In genomic region chr19:45646345-45646698, GRCh38 we compare ENCODE assay signal across 12 cellular contexts. TPM values are rescaled to one million over a fixed set of nuclear protein-coding genes. Genes with fewer than 3 reads are reported as not detected.
DNase-seq lines count a peak whose midpoint lies in the region; ATAC-seq, FAIRE-seq and TF ChIP-seq lines count a peak whose summit lies in the region.
"Had no signal": no experiment of that assay in that cellular context is flagged by ENCODE, and none has a peak within 500 bp of the region (broad histone marks: within the 10 kb centered on the region; RNA-seq: fewer than 3 reads in every experiment).

No MANE protein-coding gene starts in this region.

- H2AFZ ChIP-seq in SK-N-SH (ENCODE audit: low read depth) (peak overlapping the region; percentile 82), endothelial cell of umbilical vein (ENCODE audit: low read depth, low read length) (peak overlapping the region; percentile 63)

- intact Hi-C loops in activated CD4-positive, alpha-beta T cell treated with anti-CD3 and anti-CD28 coated beads, Interleukin-2, amount 10 ng/mL, durations not matched to agents 24 days and 14 days (cut with micrococcal nuclease): no loop called here
- intact Hi-C loops in endothelial cell of umbilical vein (cut with micrococcal nuclease): loop anchor here (1.0 to 5.0 kb wide), 2 partner anchors 46 to 84 kb away; partner anchors contain the start of genes FBXO46, QPCTL and SNRPD2
- intact Hi-C loops in spleen (cut with DNase I; ENCODE audit: low total_unique reads): no loop called here

- no peak overlapping the region for H3K9ac ChIP-seq in SK-N-SH
- peak overlapping the region; percentile 8 for H3K9ac ChIP-seq in endothelial cell of umbilical vein (replicated peaks; ENCODE audit: extremely low read depth, insufficient read depth, low read length)

- CTCF ChIA-PET in SK-N-SH (lab: Yijun Ruan, JAX): interaction anchor here (0.7 to 5.4 kb wide), 7 partner anchors 25 to 207 kb away, joined by 3 to 49 read pairs (median 5); partner anchors contain the start of gene QPCTL
- CTCF ChIA-PET in endothelial cell of umbilical vein (lab: Charles Lee): interaction anchor here (1.0 to 1.4 kb wide), 7 partner anchors 19 to 207 kb away, joined by 4 to 15 read pairs (median 5); no protein-coding TSS in a partner anchor

- no peak for TF ChIP-seq POLR2A in endothelial cell of umbilical vein (IDR thresholded peaks at IDR 0.05; ENCODE audit: low read depth, low read length)
- no peak for TF ChIP-seq POLR2A in spleen (IDR thresholded peaks at IDR 0.05)

- no peak for TF ChIP-seq EP300 in SK-N-SH (IDR thresholded peaks at IDR 0.05; ENCODE audit: borderline replicate concordance in 1 of 2, low read depth in 1 of 2, low read length in 1 of 2)

- H4K20me1 ChIP-seq in SK-N-SH (ENCODE audit: insufficient read depth) (no peaks in the 10 kb centered on the region), endothelial cell of umbilical vein (replicated peaks; ENCODE audit: control insufficient read depth, extremely low read depth, insufficient read depth, low read length) (no peaks in the 10 kb centered on the region)

- TF ChIP-seq CTCF in SK-N-SH (IDR thresholded peaks at IDR 0.05): no peak
- TF ChIP-seq CTCF in endothelial cell of umbilical vein (IDR thresholded peaks at IDR 0.05; ENCODE audit: extremely low read depth in 1 of 2, insufficient read depth in 1 of 2, low read depth in 1 of 2, low read length in 2 of 2): no peak
- TF ChIP-seq CTCF in spleen (IDR thresholded peaks at IDR 0.05 in 8 of 11, conservative IDR thresholded peaks at IDR 0.05 in 3 of 11): no peak

- WGBS in SK-N-SH (ENCODE audit: low lambda C conversion rate): 14% methylated on average over 8 of the region's 9 CpGs
- 6 to 13% (median 10%) methylated on average over 8 to 9 of the region's 9 CpGs for WGBS in spleen, 5 donors

- dilution Hi-C loops in endothelial cell of umbilical vein (cut with MboI; ENCODE audit: extremely low pct_ligation_motif_present, low sequenced_read_pairs): no loop called here

- H3K27me3 Mint-ChIP-seq in activated CD4-positive, alpha-beta T cell treated with anti-CD3 and anti-CD28 coated beads, Interleukin-2, amount 10 ng/mL, durations not matched to agents 24 days and 14 days: peaks cover 6% of the 10 kb centered on the region

- BruUV-seq in endothelial cell of umbilical vein (replicated peaks; lab: Mats Ljungman, UMichigan): no TSS peak

- no peak for ATAC-seq in HG02678 (IDR thresholded peaks at IDR 0.05; ENCODE audit: unreplicated experiment)

- no peak for DNase-seq in activated CD4-positive, alpha-beta T cell treated with anti-CD3 and anti-CD28 coated beads, Interleukin-2, amount 10 ng/mL, durations not matched to agents 24 days and 14 days
- DNase-seq in activated CD4-positive, alpha-beta T cell treated with anti-CD3 and anti-CD28 coated beads, Interleukin-2, amount 50 U/mL, for 1 hour: no peak
- no peak for DNase-seq in SK-N-SH
- peak; percentile 22 for DNase-seq in endothelial cell of umbilical vein (ENCODE audit: low read depth, low spot score)
- no peak for DNase-seq in spleen
- DNase-seq in NCI-H2029 (lab: John Stamatoyannopoulos, UW): no peak
- DNase-seq in MG63: no peak

- H3K4me1 ChIP-seq in SK-N-SH (ENCODE audit: control insufficient read depth in 1 of 2, insufficient read depth in 2 of 2, low read depth in 1 of 2, low read length in 1 of 2) (peaks cover 6 to 17% of the 10 kb centered on the region in 2 experiments; a peak in 1 of 4 replicates), endothelial cell of umbilical vein (ENCODE audit: control insufficient read depth, extremely low read depth, insufficient read depth, low read length) (peaks cover 23% of the 10 kb centered on the region), spleen (peaks cover 17 to 50% (median 41%) of the 10 kb centered on the region in 6 donors)

- H3K79me2 ChIP-seq in SK-N-SH (ENCODE audit: insufficient read depth): no peaks in the 10 kb centered on the region
- no peaks in the 10 kb centered on the region for H3K79me2 ChIP-seq in endothelial cell of umbilical vein (ENCODE audit: control insufficient read depth, insufficient read depth, low read length)

- no peaks in the 10 kb centered on the region for H3K36me3 Mint-ChIP-seq in activated CD4-positive, alpha-beta T cell treated with anti-CD3 and anti-CD28 coated beads, Interleukin-2, amount 10 ng/mL, durations not matched to agents 24 days and 14 days (ENCODE audit: low read depth)

- H3K4me3 Mint-ChIP-seq in activated CD4-positive, alpha-beta T cell treated with anti-CD3 and anti-CD28 coated beads, Interleukin-2, amount 10 ng/mL, durations not matched to agents 24 days and 14 days: peak overlapping the region; percentile 89

- H3K36me3 ChIP-seq in SK-N-SH (replicated peaks in 1 of 2; ENCODE audit: control insufficient read depth in 1 of 2, insufficient read depth in 2 of 2, low read length in 1 of 2) (no peaks in the 10 kb centered on the region), endothelial cell of umbilical vein (ENCODE audit: control insufficient read depth in 2 of 2, extremely low read depth in 1 of 2, insufficient read depth in 2 of 2, low read length in 2 of 2) (no peaks in the 10 kb centered on the region), spleen (no peaks in the 10 kb centered on the region), MG63 (no peaks in the 10 kb centered on the region)
- H3K36me3 ChIP-seq: suprapubic skin had no signal

- POLR2A ChIA-PET in SK-N-SH (lab: Yijun Ruan, JAX): interaction anchor here (0.9 to 1.4 kb wide), 2 partner anchors 46 to 179 kb away, joined by 3 to 6 read pairs; partner anchors contain the start of genes FOSB and QPCTL
- POLR2A ChIA-PET in endothelial cell of umbilical vein (lab: Charles Lee): interaction anchor here (1.0 kb wide), 1 partner anchor 30 kb away, joined by 5 read pairs; no protein-coding TSS in a partner anchor

- no peaks in the 10 kb centered on the region for H3K9me3 Mint-ChIP-seq in activated CD4-positive, alpha-beta T cell treated with anti-CD3 and anti-CD28 coated beads, Interleukin-2, amount 10 ng/mL, durations not matched to agents 24 days and 14 days

- peak overlapping the region; percentile 61 to 81 for H3K4me3 ChIP-seq in SK-N-SH (ENCODE audit: low read depth in 2 of 2, low read length in 1 of 2)
- H3K4me3 ChIP-seq in endothelial cell of umbilical vein (replicated peaks in 1 of 3; ENCODE audit: insufficient read depth in 1 of 3, low read depth in 1 of 3, low read length in 3 of 3): peak overlapping the region; percentile 7 to 55 (median 44)
- peak overlapping the region in 6 of 8 donors; percentile 28 to 75 (median 44) for H3K4me3 ChIP-seq in spleen
- no peak overlapping the region; the same call in 1 of the 2 replicates for H3K4me3 ChIP-seq in MG63

- H3F3A ChIP-seq in SK-N-SH (replicated peaks; ENCODE audit: insufficient read depth): peaks cover 12% of the 10 kb centered on the region

- peak overlapping the region; percentile 81 for H3K27ac Mint-ChIP-seq in activated CD4-positive, alpha-beta T cell treated with anti-CD3 and anti-CD28 coated beads, Interleukin-2, amount 10 ng/mL, durations not matched to agents 24 days and 14 days

- no peak for TF ChIP-seq RAD21 in SK-N-SH (IDR thresholded peaks at IDR 0.05; ENCODE audit: low read length)

- peaks cover 26% of the 10 kb centered on the region for H3K4me1 Mint-ChIP-seq in activated CD4-positive, alpha-beta T cell treated with anti-CD3 and anti-CD28 coated beads, Interleukin-2, amount 10 ng/mL, durations not matched to agents 24 days and 14 days

- no peaks in the 10 kb centered on the region for H3K9me1 ChIP-seq in endothelial cell of umbilical vein (replicated peaks; ENCODE audit: control insufficient read depth, extremely low read depth, insufficient read depth, low read length)

- H3K4me2 ChIP-seq in SK-N-SH (peak overlapping the region; percentile 86), endothelial cell of umbilical vein (ENCODE audit: insufficient read depth, low read length) (peak overlapping the region; percentile 72)

- no peaks in the 10 kb centered on the region for H3K9me3 ChIP-seq in SK-N-SH
- no peaks in the 10 kb centered on the region for H3K9me3 ChIP-seq in endothelial cell of umbilical vein (replicated peaks; ENCODE audit: control insufficient read depth, insufficient read depth, low read length)
- H3K9me3 ChIP-seq in spleen: no peaks in the 10 kb centered on the region
- H3K9me3 ChIP-seq in MG63: no peaks in the 10 kb centered on the region
- H3K9me3 ChIP-seq: suprapubic skin had no signal

- H3K27ac ChIP-seq in SK-N-SH (ENCODE audit: low read depth in 2 of 2, low read length in 1 of 2): peak overlapping the region; percentile 59; a peak in 2 of 4 replicates
- H3K27ac ChIP-seq in endothelial cell of umbilical vein (ENCODE audit: insufficient read depth, low read depth, low read length): no peak overlapping the region
- H3K27ac ChIP-seq in spleen: peak overlapping the region in 3 of 8 donors; percentile 43 to 76 (median 70)
- H3K27ac ChIP-seq: suprapubic skin had no signal

- no peaks in the 10 kb centered on the region for H3K27me3 ChIP-seq in SK-N-SH (ENCODE audit: insufficient read depth)
- no peaks in the 10 kb centered on the region for H3K27me3 ChIP-seq in endothelial cell of umbilical vein (ENCODE audit: control insufficient read depth in 2 of 2, insufficient read depth in 2 of 2, low read length in 2 of 2)
- peaks cover 0 to 46% (median 14%) of the 10 kb centered on the region in 7 donors for H3K27me3 ChIP-seq in spleen (replicated peaks in 1 of 7)
- H3K27me3 ChIP-seq in MG63: no peaks in the 10 kb centered on the region

- no peak for FAIRE-seq in endothelial cell of umbilical vein (lab: Jason Lieb, UNC)
- FAIRE-seq: colon had no signal

- no peaks in the 10 kb centered on the region for H3K9me2 ChIP-seq in SK-N-SH

RNA-seq across cellular contexts. Expression of gene EML2, which starts 7.1 kb away (rescaled TPM):
- 157 and 180 TPM in 2 replicates for total RNA-seq in activated CD4-positive, alpha-beta T cell treated with anti-CD3 and anti-CD28 coated beads, Interleukin-2, amount 10 ng/mL, durations not matched to agents 24 days and 14 days
- polyA plus RNA-seq in SK-N-SH (2012; rRNA removed) (10.3 and 12.4 TPM in 2 replicates), endothelial cell of umbilical vein (23.3 and 23.8 TPM in 2 replicates), spleen (10 to 100 TPM; 27.1 to 39.9 (median 34.8) TPM)
- 4.0 and 7.6 TPM in 2 replicates for polyA plus RNA-seq in SK-N-SH (2012; cell fraction: cytosol; rRNA removed)
- polyA plus RNA-seq in SK-N-SH (2012; cell fraction: nucleus; rRNA removed): 24.4 and 27.6 TPM in 2 replicates
- total RNA-seq in endothelial cell of umbilical vein (27.4 and 28.9 TPM in 2 replicates), spleen (10 to 100 TPM; 30.8 to 60.6 (median 50.6) TPM)
- 13.7 and 15.6 TPM in 2 replicates for polyA plus RNA-seq in endothelial cell of umbilical vein (2011; cell fraction: cytosol; rRNA removed)
- 88.8 and 100 TPM in 2 replicates for polyA plus RNA-seq in endothelial cell of umbilical vein (2011; cell fraction: nucleus; rRNA removed)
- polyA plus RNA-seq in endothelial cell of umbilical vein (2012): 17.1 and 22.3 TPM in 2 replicates
- 22.2 and 38.8 TPM in 2 replicates for polyA minus RNA-seq in endothelial cell of umbilical vein
- polyA minus RNA-seq in endothelial cell of umbilical vein (2011; cell fraction: cytosol; rRNA and poly(A)+ RNA removed): 28.3 TPM
- polyA minus RNA-seq in endothelial cell of umbilical vein (2011; cell fraction: nucleus; rRNA and poly(A)+ RNA removed): 18.9 and 24.5 TPM in 2 replicates
- total RNA-seq in MG63 (2014; rRNA removed; shearing (Covaris generic); ENCODE audit: low replicate concordance): 10.9 and 22.0 TPM in 2 replicates

RNA-seq across cellular contexts. Expression of gene GIPR, which starts 21.7 kb away (rescaled TPM):
- 4.2 and 5.8 TPM in 2 replicates for total RNA-seq in activated CD4-positive, alpha-beta T cell treated with anti-CD3 and anti-CD28 coated beads, Interleukin-2, amount 10 ng/mL, durations not matched to agents 24 days and 14 days
- polyA plus RNA-seq in SK-N-SH (2012; rRNA removed): 1.3 and 1.4 TPM in 2 replicates
- 0.22 and 0.35 TPM in 2 replicates for polyA plus RNA-seq in SK-N-SH (2012; cell fraction: cytosol; rRNA removed)
- 9.1 and 9.2 TPM in 2 replicates for polyA plus RNA-seq in SK-N-SH (2012; cell fraction: nucleus; rRNA removed)
- total RNA-seq in endothelial cell of umbilical vein: not detected in 2 replicates
- polyA plus RNA-seq in endothelial cell of umbilical vein: not detected in 2 replicates
- not detected in 2 replicates for polyA plus RNA-seq in endothelial cell of umbilical vein (2011; cell fraction: cytosol; rRNA removed)
- 0.04 and 0.07 TPM in 2 replicates for polyA plus RNA-seq in endothelial cell of umbilical vein (2011; cell fraction: nucleus; rRNA removed)
- polyA plus RNA-seq in endothelial cell of umbilical vein (2012): not detected in 2 replicates
- 0.12 and 1.9 TPM in 2 replicates for polyA minus RNA-seq in endothelial cell of umbilical vein
- polyA minus RNA-seq in endothelial cell of umbilical vein (2011; cell fraction: cytosol; rRNA and poly(A)+ RNA removed): not detected
- 0.19 TPM in 1 of 2 replicates, not detected in the other for polyA minus RNA-seq in endothelial cell of umbilical vein (2011; cell fraction: nucleus; rRNA and poly(A)+ RNA removed)
- 1 to 10 TPM; 1.7 to 7.5 (median 3.7) TPM for total RNA-seq in spleen
- polyA plus RNA-seq in spleen: 1 to 10 TPM in 1 of 3 donors, under 1 TPM in 2; 0.49 to 1.7 (median 0.83) TPM
- not detected in 2 replicates for total RNA-seq in MG63 (2014; rRNA removed; shearing (Covaris generic); ENCODE audit: low replicate concordance)

RNA-seq across cellular contexts. Expression of gene GPR4, which starts 44.3 kb away (rescaled TPM):
- not detected in 2 replicates for total RNA-seq in activated CD4-positive, alpha-beta T cell treated with anti-CD3 and anti-CD28 coated beads, Interleukin-2, amount 10 ng/mL, durations not matched to agents 24 days and 14 days
- 0.29 and 0.69 TPM in 2 replicates for polyA plus RNA-seq in SK-N-SH (2012; rRNA removed)
- polyA plus RNA-seq in SK-N-SH (2012; cell fraction: cytosol; rRNA removed): 0.54 and 0.55 TPM in 2 replicates
- polyA plus RNA-seq in SK-N-SH (2012; cell fraction: nucleus; rRNA removed): 0.38 and 0.69 TPM in 2 replicates
- total RNA-seq in endothelial cell of umbilical vein: 26.7 and 30.3 TPM in 2 replicates
- 13.4 and 17.9 TPM in 2 replicates for polyA plus RNA-seq in endothelial cell of umbilical vein
- 9.8 and 13.2 TPM in 2 replicates for polyA plus RNA-seq in endothelial cell of umbilical vein (2011; cell fraction: cytosol; rRNA removed)
- polyA plus RNA-seq in endothelial cell of umbilical vein (2011; cell fraction: nucleus; rRNA removed): 6.1 and 14.3 TPM in 2 replicates
- polyA plus RNA-seq in endothelial cell of umbilical vein (2012): 13.1 and 37.5 TPM in 2 replicates
- 5.6 and 6.7 TPM in 2 replicates for polyA minus RNA-seq in endothelial cell of umbilical vein
- polyA minus RNA-seq in endothelial cell of umbilical vein (2011; cell fraction: cytosol; rRNA and poly(A)+ RNA removed): not detected
- polyA minus RNA-seq in endothelial cell of umbilical vein (2011; cell fraction: nucleus; rRNA and poly(A)+ RNA removed): 3.5 and 6.2 TPM in 2 replicates
- 1 to 10 TPM; 2.6 to 5.6 (median 4.2) TPM for total RNA-seq in spleen
- 1 to 10 TPM in 2 of 3 donors, under 1 TPM in 1; 0.33 to 2.1 (median 1.2) TPM for polyA plus RNA-seq in spleen
- total RNA-seq in MG63 (2014; rRNA removed; shearing (Covaris generic); ENCODE audit: low replicate concordance): not detected in 2 replicates
- total RNA-seq: myocyte, SK-MEL-5 had no signal

RNA-seq across cellular contexts. Expression of gene SNRPD2, which starts 45.4 kb away (rescaled TPM):
- total RNA-seq in activated CD4-positive, alpha-beta T cell treated with anti-CD3 and anti-CD28 coated beads, Interleukin-2, amount 10 ng/mL, durations not matched to agents 24 days and 14 days: 810 and 849 TPM in 2 replicates
- 1,248 and 1,471 TPM in 2 replicates for polyA plus RNA-seq in SK-N-SH (2012; rRNA removed)
- polyA plus RNA-seq in SK-N-SH (2012; cell fraction: cytosol; rRNA removed): 1,523 and 1,646 TPM in 2 replicates
- 342 and 654 TPM in 2 replicates for polyA plus RNA-seq in SK-N-SH (2012; cell fraction: nucleus; rRNA removed)
- 519 and 532 TPM in 2 replicates for total RNA-seq in endothelial cell of umbilical vein
- 406 and 512 TPM in 2 replicates for polyA plus RNA-seq in endothelial cell of umbilical vein
- 648 and 876 TPM in 2 replicates for polyA plus RNA-seq in endothelial cell of umbilical vein (2011; cell fraction: cytosol; rRNA removed)
- polyA plus RNA-seq in endothelial cell of umbilical vein (2011; cell fraction: nucleus; rRNA removed): 199 and 204 TPM in 2 replicates
- polyA plus RNA-seq in endothelial cell of umbilical vein (2012): 523 and 699 TPM in 2 replicates
- 216 and 235 TPM in 2 replicates for polyA minus RNA-seq in endothelial cell of umbilical vein
- polyA minus RNA-seq in endothelial cell of umbilical vein (2011; cell fraction: cytosol; rRNA and poly(A)+ RNA removed): 64.3 TPM
- 23.7 and 27.2 TPM in 2 replicates for polyA minus RNA-seq in endothelial cell of umbilical vein (2011; cell fraction: nucleus; rRNA and poly(A)+ RNA removed)
- total RNA-seq in spleen: 100 to 1,000 TPM; 117 to 280 (median 200) TPM
- polyA plus RNA-seq in spleen: 100 to 1,000 TPM; 368 to 587 (median 432) TPM
- total RNA-seq in MG63 (2014; rRNA removed; shearing (Covaris generic); ENCODE audit: low replicate concordance): 488 and 700 TPM in 2 replicates

RNA-seq across cellular contexts. Expression of gene QPCTL, which starts 46.1 kb away (rescaled TPM):
- 16.7 and 20.9 TPM in 2 replicates for total RNA-seq in activated CD4-positive, alpha-beta T cell treated with anti-CD3 and anti-CD28 coated beads, Interleukin-2, amount 10 ng/mL, durations not matched to agents 24 days and 14 days
- polyA plus RNA-seq in SK-N-SH (2012; rRNA removed): 17.6 and 19.1 TPM in 2 replicates
- 6.5 and 10.1 TPM in 2 replicates for polyA plus RNA-seq in SK-N-SH (2012; cell fraction: cytosol; rRNA removed)
- polyA plus RNA-seq in SK-N-SH (2012; cell fraction: nucleus; rRNA removed): 35.0 and 38.2 TPM in 2 replicates
- 15.3 and 17.6 TPM in 2 replicates for total RNA-seq in endothelial cell of umbilical vein
- polyA plus RNA-seq in endothelial cell of umbilical vein: 22.5 and 26.0 TPM in 2 replicates
- 13.4 and 14.5 TPM in 2 replicates for polyA plus RNA-seq in endothelial cell of umbilical vein (2011; cell fraction: cytosol; rRNA removed)
- polyA plus RNA-seq in endothelial cell of umbilical vein (2011; cell fraction: nucleus; rRNA removed): 19.3 and 20.3 TPM in 2 replicates
- polyA plus RNA-seq in endothelial cell of umbilical vein (2012): 9.4 and 12.6 TPM in 2 replicates
- polyA minus RNA-seq in endothelial cell of umbilical vein: 12.0 and 15.8 TPM in 2 replicates
- 11.7 TPM for polyA minus RNA-seq in endothelial cell of umbilical vein (2011; cell fraction: cytosol; rRNA and poly(A)+ RNA removed)
- 3.7 and 3.8 TPM in 2 replicates for polyA minus RNA-seq in endothelial cell of umbilical vein (2011; cell fraction: nucleus; rRNA and poly(A)+ RNA removed)
- 10 to 100 TPM in 2 of 7 donors, 1 to 10 TPM in 5; 5.0 to 10.7 (median 8.8) TPM for total RNA-seq in spleen
- polyA plus RNA-seq in spleen: 10 to 100 TPM in 2 of 3 donors, 1 to 10 TPM in 1; 9.5 to 10.7 (median 10.2) TPM
- 19.7 and 37.9 TPM in 2 replicates for total RNA-seq in MG63 (2014; rRNA removed; shearing (Covaris generic); ENCODE audit: low replicate concordance)
